ENCODE assay signal across 8 cellular contexts in genomic region chr12:62793256-62794217, GRCh38.
A peak's percentile ranks its signal among the peaks of the same experiment; 100 is the strongest.
DNase-seq lines count a peak whose midpoint lies in the region; ATAC-seq and FAIRE-seq lines count a peak whose summit lies in the region.

No MANE protein-coding gene starts in this region.

- H3K9me3 Mint-ChIP-seq in activated T-helper 1 cell treated with anti-CD3 and anti-CD28 coated beads, Interleukin-12 subunit alpha, Interleukin-12 subunit beta, Interleukin-2, Interleukin-4 antibody, amounts not matched to agents 30 ng/mL and 10 ng/mL and 1 ng/mL, durations not matched to agents 14 hours and 24 hours and 36 hours: no peaks in the 10 kb centered on the region

- H3K27me3 Mint-ChIP-seq in activated T-helper 1 cell treated with anti-CD3 and anti-CD28 coated beads, Interleukin-12 subunit alpha, Interleukin-12 subunit beta, Interleukin-2, Interleukin-4 antibody, amounts not matched to agents 30 ng/mL and 10 ng/mL and 1 ng/mL, durations not matched to agents 14 hours and 24 hours and 36 hours (ENCODE audit: insufficient read depth): peaks cover 12% of the 10 kb centered on the region

- no CpG with 5 or more reads among the region's 25 CpGs for WGBS in neuronal stem cell (ENCODE audit: extremely low coverage in 2 of 2, insufficient read length in 2 of 2, insufficient replicate concordance in 1 of 2), 2 donors

- no peaks in the 10 kb centered on the region for H3K36me3 ChIP-seq in neuronal stem cell (replicated peaks in 1 of 2; ENCODE audit: control insufficient read depth in 2 of 2, insufficient read depth in 2 of 2, low read length in 2 of 2)

- no peaks in the 10 kb centered on the region for H3K27me3 ChIP-seq in neuronal stem cell (ENCODE audit: control insufficient read depth in 3 of 3, insufficient read depth in 3 of 3, low read depth in 1 of 3, low read length in 3 of 3)

- no peak overlapping the region for H4K8ac ChIP-seq in neuronal stem cell (ENCODE audit: low read depth, low read length)

- H3K14ac ChIP-seq in neuronal stem cell (ENCODE audit: low read length): no peak overlapping the region

- H3K4me3 Mint-ChIP-seq in activated T-helper 1 cell treated with anti-CD3 and anti-CD28 coated beads, Interleukin-12 subunit alpha, Interleukin-12 subunit beta, Interleukin-2, Interleukin-4 antibody, amounts not matched to agents 30 ng/mL and 10 ng/mL and 1 ng/mL, durations not matched to agents 14 hours and 24 hours and 36 hours: no peak overlapping the region

- H4K91ac ChIP-seq in neuronal stem cell (ENCODE audit: low read depth, low read length, poor library complexity): no peak overlapping the region

- no peak overlapping the region for H3K23ac ChIP-seq in neuronal stem cell (ENCODE audit: low read depth, low read length, poor library complexity)

- H3K9ac ChIP-seq in neuronal stem cell (ENCODE audit: low read depth, low read length, poor library complexity): no peak overlapping the region

- FAIRE-seq in RCC 7860 (lab: Jason Lieb, UNC): peak; percentile 82

- H3K4me1 ChIP-seq in neuronal stem cell (ENCODE audit: control insufficient read depth in 2 of 2, insufficient read depth in 1 of 2, low read depth in 1 of 2, low read length in 2 of 2): peaks cover 4 to 6% of the 10 kb centered on the region in 2 donors

- no peak overlapping the region for H2AK5ac ChIP-seq in neuronal stem cell (ENCODE audit: low read depth, low read length)

- no peak overlapping the region for H2BK15ac ChIP-seq in neuronal stem cell (ENCODE audit: low read length)

- H2BK120ac ChIP-seq in neuronal stem cell (ENCODE audit: low read depth, low read length): no peak overlapping the region

- no peak overlapping the region for H3K4me2 ChIP-seq in neuronal stem cell (ENCODE audit: insufficient read depth, low read length, poor library complexity, severe bottlenecking)

- peak; percentile 63 for ATAC-seq in GM19455 (IDR thresholded peaks at IDR 0.05; ENCODE audit: unreplicated experiment)

- no peak overlapping the region for H3K27ac ChIP-seq in neuronal stem cell (replicated peaks; ENCODE audit: low read length)

- peak overlapping the region; percentile 27 for H2AFZ ChIP-seq in neuronal stem cell (ENCODE audit: low read length)

- DNase-seq in CD1c-positive myeloid dendritic cell (ENCODE audit: extremely low spot score) (peak; percentile 86), LHCN-M2 (ENCODE audit: low read depth) (peak; percentile 93), RCC 7860 (ENCODE audit: low spot score) (peak; percentile 71), fibroblast of the conjunctiva (ENCODE audit: low read depth) (peak; percentile 94), neuronal stem cell (ENCODE audit: low spot score) (peak; percentile 78), superior temporal gyrus (ENCODE audit: extremely low spot score) (peak; percentile 98)
- DNase-seq in activated T-helper 1 cell treated with anti-CD3 and anti-CD28 coated beads, Interleukin-12 subunit alpha, Interleukin-12 subunit beta, Interleukin-2, Interleukin-4 antibody, amounts not matched to agents 30 ng/mL and 10 ng/mL and 1 ng/mL, durations not matched to agents 14 hours and 24 hours and 36 hours (ENCODE audit: low spot score): peak; percentile 40

- no peak overlapping the region for H3K27ac Mint-ChIP-seq in activated T-helper 1 cell treated with anti-CD3 and anti-CD28 coated beads, Interleukin-12 subunit alpha, Interleukin-12 subunit beta, Interleukin-2, Interleukin-4 antibody, amounts not matched to agents 30 ng/mL and 10 ng/mL and 1 ng/mL, durations not matched to agents 14 hours and 24 hours and 36 hours

- intact Hi-C loops in activated T-helper 1 cell treated with anti-CD3 and anti-CD28 coated beads, Interleukin-12 subunit alpha, Interleukin-12 subunit beta, Interleukin-2, Interleukin-4 antibody, amounts not matched to agents 30 ng/mL and 10 ng/mL and 1 ng/mL, durations not matched to agents 14 hours and 24 hours and 36 hours (cut with micrococcal nuclease): loop anchor here (1.0 to 10.0 kb wide), 6 partner anchors 190 to 529 kb away; partner anchors contain the start of genes MON2 and USP15

- H3K4ac ChIP-seq in neuronal stem cell (ENCODE audit: low read length): no peak overlapping the region

- H3K4me3 ChIP-seq in neuronal stem cell (ENCODE audit: low read length in 2 of 2): no peak overlapping the region

- no peak overlapping the region for H3K18ac ChIP-seq in neuronal stem cell (ENCODE audit: low read length)

- H3K36me3 Mint-ChIP-seq in activated T-helper 1 cell treated with anti-CD3 and anti-CD28 coated beads, Interleukin-12 subunit alpha, Interleukin-12 subunit beta, Interleukin-2, Interleukin-4 antibody, amounts not matched to agents 30 ng/mL and 10 ng/mL and 1 ng/mL, durations not matched to agents 14 hours and 24 hours and 36 hours (ENCODE audit: low read depth): no peaks in the 10 kb centered on the region

- H3K4me1 Mint-ChIP-seq in activated T-helper 1 cell treated with anti-CD3 and anti-CD28 coated beads, Interleukin-12 subunit alpha, Interleukin-12 subunit beta, Interleukin-2, Interleukin-4 antibody, amounts not matched to agents 30 ng/mL and 10 ng/mL and 1 ng/mL, durations not matched to agents 14 hours and 24 hours and 36 hours (ENCODE audit: low read depth): no peaks in the 10 kb centered on the region

- no peaks in the 10 kb centered on the region for H3K9me3 ChIP-seq in neuronal stem cell (replicated peaks in 1 of 2; ENCODE audit: control insufficient read depth in 2 of 2, insufficient read depth in 1 of 2, low read depth in 1 of 2, low read length in 2 of 2)

- H2BK5ac ChIP-seq in neuronal stem cell (ENCODE audit: low read length): no peak overlapping the region

- H3K79me1 ChIP-seq in neuronal stem cell (ENCODE audit: low read depth, low read length): no peaks in the 10 kb centered on the region

- H2BK12ac ChIP-seq in neuronal stem cell (ENCODE audit: low read length): no peak overlapping the region

Comparison
In these comparisons a context has a peak if more than half of its experiments do, and no peak if none do; other contexts are left out.
1. DNase-seq: peak in every context shown above with its lines; median percentile 98 in superior temporal gyrus; 94 in fibroblast of the conjunctiva; 93 in LHCN-M2; 86 in CD1c-positive myeloid dendritic cell; 78 in neuronal stem cell; 71 in RCC 7860; 40 in activated T-helper 1 cell treated with anti-CD3 and anti-CD28 coated beads, Interleukin-12 subunit alpha, Interleukin-12 subunit beta, Interleukin-2, Interleukin-4 antibody, amounts not matched to agents 30 ng/mL and 10 ng/mL and 1 ng/mL, durations not matched to agents 14 hours and 24 hours and 36 hours.